In genomic region chr16:8931864-8932263, GRCh38 we compare ENCODE assay signal across 1 cellular context.
TF ChIP-seq lines count a peak whose summit lies in the region.

No MANE protein-coding gene starts in this region.

TF ChIP-seq in HepG2, 621 proteins besides CTCF, POLR2A, EP300 and RAD21 (continued from another document and continues in another):
- 0 out of 2 replicates have a peak, but pooled peaks have one; percentile 24 for TF ChIP-seq ZNF800 (CRISPR knock-in tag; IDR thresholded peaks at IDR 0.05)
- TF ChIP-seq KDM6A (CRISPR knock-in tag; IDR thresholded peaks at IDR 0.05; ENCODE audit: low read depth), result 0 out of 2 replicates have a peak, but pooled peaks have one; percentile 14
- no peak for TF ChIP-seq THAP8 (CRISPR knock-in tag; IDR thresholded peaks at IDR 0.05; ENCODE audit: borderline replicate concordance)
- TF ChIP-seq ZNF576 (CRISPR knock-in tag; IDR thresholded peaks at IDR 0.05), result no peak
- TF ChIP-seq ZKSCAN8 (CRISPR knock-in tag; IDR thresholded peaks at IDR 0.05; ENCODE audit: borderline replicate concordance), result no peak
- no peak for TF ChIP-seq REL (CRISPR knock-in tag; conservative IDR thresholded peaks at IDR 0.05)
- no peak for TF ChIP-seq DMTF1 (CRISPR knock-in tag; IDR thresholded peaks at IDR 0.05)
- TF ChIP-seq MBNL3 (CRISPR knock-in tag; conservative IDR thresholded peaks at IDR 0.05), result no peak
- no peak for TF ChIP-seq HNRNPK (IDR thresholded peaks at IDR 0.05; ENCODE audit: low read depth, low read length, poor library complexity, severe bottlenecking)
- TF ChIP-seq ZNF264 (CRISPR knock-in tag; IDR thresholded peaks at IDR 0.05), result peak; percentile 63; the same call in 1 of the 2 replicates
- no peak for TF ChIP-seq ZSCAN12 (CRISPR knock-in tag; IDR thresholded peaks at IDR 0.05)
- peak; percentile 60; the same call in 1 of the 2 replicates for TF ChIP-seq ZNF296 (CRISPR knock-in tag; conservative IDR thresholded peaks at IDR 0.05)
- TF ChIP-seq ZKSCAN1 (IDR thresholded peaks at IDR 0.05; ENCODE audit: low read length), result no peak
- TF ChIP-seq ZNF496 (CRISPR knock-in tag; IDR thresholded peaks at IDR 0.05; ENCODE audit: insufficient replicate concordance), result no peak
- TF ChIP-seq MED8 (CRISPR knock-in tag; IDR thresholded peaks at IDR 0.05; ENCODE audit: insufficient replicate concordance), result no peak
- TF ChIP-seq CSRNP2 (CRISPR knock-in tag; conservative IDR thresholded peaks at IDR 0.05; ENCODE audit: low read depth), result no peak
- no peak for TF ChIP-seq HOXA9 (CRISPR knock-in tag; IDR thresholded peaks at IDR 0.05; ENCODE audit: borderline replicate concordance)
- no peak for TF ChIP-seq ZNF567 (CRISPR knock-in tag; IDR thresholded peaks at IDR 0.05; ENCODE audit: borderline replicate concordance)
- TF ChIP-seq SNAPC5 (CRISPR knock-in tag; IDR thresholded peaks at IDR 0.05; ENCODE audit: borderline replicate concordance), result peak; percentile 82; the same call in 1 of the 2 replicates
- no peak for TF ChIP-seq ZNF512 (CRISPR knock-in tag; IDR thresholded peaks at IDR 0.05)
- TF ChIP-seq SNAPC2 (CRISPR knock-in tag; IDR thresholded peaks at IDR 0.05), result peak; percentile 87; the same call in 1 of the 2 replicates
- peak; percentile 57; the same call in 1 of the 2 replicates for TF ChIP-seq MIXL1 (CRISPR knock-in tag; IDR thresholded peaks at IDR 0.05)
- no peak for TF ChIP-seq KLF12 (CRISPR knock-in tag; IDR thresholded peaks at IDR 0.05; ENCODE audit: borderline replicate concordance)
- TF ChIP-seq HDAC2 (CRISPR knock-in tag; IDR thresholded peaks at IDR 0.05), result peak; percentile 63; the same call in 1 of the 2 replicates
- no peak for TF ChIP-seq TAF15 (IDR thresholded peaks at IDR 0.05; ENCODE audit: low read depth, low read length, poor library complexity, severe bottlenecking)
- TF ChIP-seq MED1 (CRISPR knock-in tag; IDR thresholded peaks at IDR 0.05), result peak; percentile 47; the same call in 1 of the 2 replicates
- 0 out of 2 replicates have a peak, but pooled peaks have one; percentile 42 for TF ChIP-seq ZBTB2 (CRISPR knock-in tag; IDR thresholded peaks at IDR 0.05; ENCODE audit: low read depth)
- TF ChIP-seq ISX (CRISPR knock-in tag; conservative IDR thresholded peaks at IDR 0.05), result 0 out of 2 replicates have a peak, but pooled peaks have one; percentile 62
- peak; percentile 92; the same call in 1 of the 2 replicates for TF ChIP-seq ZNF232 (CRISPR knock-in tag; IDR thresholded peaks at IDR 0.05; ENCODE audit: borderline replicate concordance)
- TF ChIP-seq ZNF441 (CRISPR knock-in tag; IDR thresholded peaks at IDR 0.05; ENCODE audit: borderline replicate concordance), result peak; percentile 79; the same call in 1 of the 2 replicates
- TF ChIP-seq MAZ (IDR thresholded peaks at IDR 0.05; ENCODE audit: borderline replicate concordance, low read depth, low read length), result no peak
- peak; percentile 58 for TF ChIP-seq MAZ (CRISPR knock-in tag; IDR thresholded peaks at IDR 0.05; ENCODE audit: low read depth)
- TF ChIP-seq ZNF598 (CRISPR knock-in tag; IDR thresholded peaks at IDR 0.05; ENCODE audit: borderline replicate concordance), result no peak
- no peak for TF ChIP-seq NFRKB (IDR thresholded peaks at IDR 0.05)
- TF ChIP-seq ZNF350 (CRISPR knock-in tag; IDR thresholded peaks at IDR 0.05; ENCODE audit: borderline replicate concordance, low read depth), result no peak
- no peak for TF ChIP-seq HINFP (CRISPR knock-in tag; IDR thresholded peaks at IDR 0.05; ENCODE audit: low read depth)
- TF ChIP-seq RBM39 (IDR thresholded peaks at IDR 0.05; ENCODE audit: low read depth, low read length, poor library complexity, severe bottlenecking), result no peak
- no peak for TF ChIP-seq CENPBD1 (CRISPR knock-in tag; IDR thresholded peaks at IDR 0.05; ENCODE audit: borderline replicate concordance, low read depth)
- 0 out of 2 replicates have a peak, but pooled peaks have one; percentile 45 for TF ChIP-seq ZNF446 (CRISPR knock-in tag; IDR thresholded peaks at IDR 0.05)
- TF ChIP-seq KLF6 (CRISPR knock-in tag; IDR thresholded peaks at IDR 0.05), result peak; percentile 92
- TF ChIP-seq TBX3 (IDR thresholded peaks at IDR 0.05; ENCODE audit: borderline replicate concordance), result no peak
- no peak for TF ChIP-seq CBX5 (CRISPR knock-in tag; IDR thresholded peaks at IDR 0.05; ENCODE audit: borderline replicate concordance)
- no peak for TF ChIP-seq MTA1 (CRISPR knock-in tag; IDR thresholded peaks at IDR 0.05; ENCODE audit: borderline replicate concordance)
- no peak for TF ChIP-seq ZNF451 (CRISPR knock-in tag; IDR thresholded peaks at IDR 0.05)
- TF ChIP-seq ISL2 (CRISPR knock-in tag; IDR thresholded peaks at IDR 0.05), result peak; percentile 52; the same call in 1 of the 2 replicates
- TF ChIP-seq SETDB1 (CRISPR knock-in tag; IDR thresholded peaks at IDR 0.05; ENCODE audit: borderline replicate concordance), result no peak
- 0 out of 2 replicates have a peak, but pooled peaks have one; percentile 25 for TF ChIP-seq TAF1 (CRISPR knock-in tag; IDR thresholded peaks at IDR 0.05)
- TF ChIP-seq SRSF4 (IDR thresholded peaks at IDR 0.05; ENCODE audit: low read depth, low read length, poor library complexity, severe bottlenecking), result no peak
- TF ChIP-seq NONO (IDR thresholded peaks at IDR 0.05), result no peak
- no peak for TF ChIP-seq NONO (CRISPR knock-in tag; conservative IDR thresholded peaks at IDR 0.05)
- no peak for TF ChIP-seq HIC2 (CRISPR knock-in tag; IDR thresholded peaks at IDR 0.05; ENCODE audit: low read depth)
- no peak for TF ChIP-seq CENPX (CRISPR knock-in tag; IDR thresholded peaks at IDR 0.05)
- TF ChIP-seq JUND (CRISPR knock-in tag; IDR thresholded peaks at IDR 0.05), result no peak
- TF ChIP-seq RAD51 (IDR thresholded peaks at IDR 0.05; ENCODE audit: borderline replicate concordance), result no peak
- no peak for TF ChIP-seq ZNF484 (CRISPR knock-in tag; IDR thresholded peaks at IDR 0.05; ENCODE audit: borderline replicate concordance, low read depth)
